8 cellular contexts compared by ENCODE assay signal in the genomic region with DNA sequence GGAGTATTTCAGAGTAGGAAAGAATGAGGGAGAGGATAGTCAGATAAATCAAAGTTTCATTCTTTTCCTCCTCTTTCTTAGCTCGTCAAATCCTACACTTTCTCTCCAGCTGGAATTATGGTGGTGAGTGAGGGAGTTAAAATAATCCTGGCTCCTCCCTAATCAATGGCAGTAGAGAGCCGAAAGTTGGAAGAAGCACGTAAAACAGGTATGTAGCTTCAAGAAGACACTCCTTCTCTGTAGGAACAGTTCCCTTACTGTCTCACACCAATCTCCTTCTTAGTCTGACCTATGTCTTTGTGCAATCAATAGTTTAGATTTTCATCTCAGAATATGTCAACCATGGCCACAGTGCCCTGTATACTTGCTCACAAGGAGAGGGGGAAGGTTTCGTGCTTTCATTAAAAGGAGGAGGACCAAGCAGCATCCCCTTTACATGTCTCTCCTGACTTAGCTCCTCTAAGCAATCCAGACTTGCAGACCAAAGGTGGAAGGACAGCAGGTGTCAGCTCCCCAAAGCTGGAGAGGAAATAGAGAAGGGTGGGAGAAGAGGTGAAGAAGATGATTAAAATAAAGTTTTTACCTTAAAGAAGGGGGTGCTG. TPM values are rescaled to one million over a fixed set of nuclear protein-coding genes. Genes with fewer than 3 reads are reported as not detected.
DNase-seq lines count a peak whose midpoint lies in the region; ATAC-seq and TF ChIP-seq lines count a peak whose summit lies in the region.

No MANE protein-coding gene starts in this region.

- H3K9me3 Mint-ChIP-seq in activated naive CD4-positive, alpha-beta T cell treated with anti-CD3 and anti-CD28 coated beads for 36 hours: no peaks in the 10 kb centered on the region

- TF ChIP-seq CTCF in right lobe of liver (IDR thresholded peaks at IDR 0.05): no peak
- TF ChIP-seq CTCF in tibial nerve (IDR thresholded peaks at IDR 0.05): no peak

- no peak for TF ChIP-seq EP300 in tibial nerve (IDR thresholded peaks at IDR 0.05)

- peak; percentile 15 for DNase-seq in activated naive CD4-positive, alpha-beta T cell treated with anti-CD3 and anti-CD28 coated beads for 36 hours
- DNase-seq in activated naive CD4-positive, alpha-beta T cell treated with anti-CD3 and anti-CD28 coated beads, Interleukin-2, amount 50 U/mL, for 16 hours: no peak
- DNase-seq in right lobe of liver: no peak
- peak in 1 of 2 donors; percentile 23 for DNase-seq in tibial nerve (ENCODE audit: low spot score in 2 of 2)
- no peak for DNase-seq in AG20443 (ENCODE audit: low spot score)
- DNase-seq in dedifferentiated amniotic fluid mesenchymal stem cell (ENCODE audit: extremely low spot score): no peak
- no peak for DNase-seq in NCI-H2227 (lab: John Stamatoyannopoulos, UW; ENCODE audit: unreplicated experiment)

- peak overlapping the region; percentile 98 for H3K27ac ChIP-seq in angular gyrus (ENCODE audit: low read depth, low read length)
- H3K27ac ChIP-seq in right lobe of liver: peak overlapping the region; percentile 75 to 89 (median 88)
- H3K27ac ChIP-seq in tibial nerve: peak overlapping the region; percentile 83 to 96 (median 91)

- no peak for ATAC-seq in right lobe of liver

- H3K27me3 ChIP-seq in right lobe of liver (no peaks in the 10 kb centered on the region), tibial nerve (no peaks in the 10 kb centered on the region)

- H3K4me1 ChIP-seq in right lobe of liver (peaks cover 0 to 55% (median 19%) of the 10 kb centered on the region in 4 donors), tibial nerve (peaks cover 0 to 83% (median 50%) of the 10 kb centered on the region in 4 donors)

- no peaks in the 10 kb centered on the region for H3K27me3 Mint-ChIP-seq in activated naive CD4-positive, alpha-beta T cell treated with anti-CD3 and anti-CD28 coated beads for 36 hours (ENCODE audit: low read depth)

- intact Hi-C loops in activated naive CD4-positive, alpha-beta T cell treated with anti-CD3 and anti-CD28 coated beads for 36 hours (cut with micrococcal nuclease): loop anchor here (1.0 to 10.0 kb wide), 5 partner anchors 27 to 641 kb away; partner anchors contain the start of genes CTSS, GOLPH3L and RPRD2
- intact Hi-C loops in right lobe of liver (cut with DNase I): no loop called here

- peak overlapping the region; percentile 99 for H3K27ac Mint-ChIP-seq in activated naive CD4-positive, alpha-beta T cell treated with anti-CD3 and anti-CD28 coated beads for 36 hours

- TF ChIP-seq POLR2A in right lobe of liver (IDR thresholded peaks at IDR 0.05): no peak
- no peak for TF ChIP-seq POLR2A in tibial nerve (IDR thresholded peaks at IDR 0.05)

- WGBS in right lobe of liver (ENCODE audit: insufficient coverage, low coverage, low lambda C conversion rate, missing lambda C conversion rate): 13% methylated on average over 4 of the region's 4 CpGs
- 2 to 8% methylated on average over 4 of the region's 4 CpGs for WGBS in tibial nerve, 2 donors

- H3K36me3 Mint-ChIP-seq in activated naive CD4-positive, alpha-beta T cell treated with anti-CD3 and anti-CD28 coated beads for 36 hours (ENCODE audit: low read depth): peaks cover 8% of the 10 kb centered on the region

- H3K9me3 ChIP-seq in right lobe of liver (no peaks in the 10 kb centered on the region), tibial nerve (no peaks in the 10 kb centered on the region)

- peaks cover 67% of the 10 kb centered on the region for H3K4me1 Mint-ChIP-seq in activated naive CD4-positive, alpha-beta T cell treated with anti-CD3 and anti-CD28 coated beads for 36 hours (ENCODE audit: low read depth)

- H3K36me3 ChIP-seq in right lobe of liver (no peaks in the 10 kb centered on the region), tibial nerve (peaks cover 0 to 18% (median 0%) of the 10 kb centered on the region in 3 donors)

- peak overlapping the region; percentile 92 for H3K4me3 Mint-ChIP-seq in activated naive CD4-positive, alpha-beta T cell treated with anti-CD3 and anti-CD28 coated beads for 36 hours

- H3K4me3 ChIP-seq in right lobe of liver (peak overlapping the region; percentile 44 to 64 (median 58)), tibial nerve (peak overlapping the region; percentile 49 to 71 (median 55))

- CTCF ChIA-PET in activated naive CD4-positive, alpha-beta T cell treated with anti-CD3 and anti-CD28 coated beads for 36 hours (lab: Charles Lee): interaction anchor here (0.5 to 4.7 kb wide), 17 partner anchors 10 to 388 kb away, joined by 3 to 54 read pairs (median 5); partner anchors contain the start of genes C1orf56 and CERS2

RNA-seq across cellular contexts. Expression of gene MINDY1, which starts 0.9 kb away (rescaled TPM):
- 10 to 100 TPM; 14.6 to 15.1 TPM for total RNA-seq in activated naive CD4-positive, alpha-beta T cell treated with anti-CD3 and anti-CD28 coated beads for 36 hours
- total RNA-seq in right lobe of liver: 10 to 100 TPM; 10.1 to 19.7 (median 15.4) TPM
- total RNA-seq in tibial nerve: 10 to 100 TPM; 45.5 to 63.2 (median 49.5) TPM

RNA-seq across cellular contexts. Expression of gene PRUNE1, which starts 2.4 kb away (rescaled TPM):
- 10 to 100 TPM; 13.3 to 15.9 TPM for total RNA-seq in activated naive CD4-positive, alpha-beta T cell treated with anti-CD3 and anti-CD28 coated beads for 36 hours
- total RNA-seq in right lobe of liver (10 to 100 TPM in 4 of 6 experiments, 1 to 10 TPM in 2; 4.7 to 12.0 (median 10.1) TPM), tibial nerve (10 to 100 TPM; 22.0 to 40.4 (median 28.5) TPM)

RNA-seq across cellular contexts. Expression of gene ANXA9, which starts 23.7 kb away (rescaled TPM):
- not detected for total RNA-seq in activated naive CD4-positive, alpha-beta T cell treated with anti-CD3 and anti-CD28 coated beads for 36 hours
- total RNA-seq in right lobe of liver (10 to 100 TPM in 5 of 6 experiments, 1 to 10 TPM in 1; 9.9 to 18.5 (median 15.1) TPM), tibial nerve (10 to 100 TPM in 2 of 4 donors, 1 to 10 TPM in 2; 2.1 to 12.2 (median 7.8) TPM)

RNA-seq across cellular contexts. Expression of gene BNIPL, which starts 30.6 kb away (rescaled TPM):
- total RNA-seq in activated naive CD4-positive, alpha-beta T cell treated with anti-CD3 and anti-CD28 coated beads for 36 hours: 1 to 10 TPM; 1.1 to 1.3 TPM
- total RNA-seq in right lobe of liver (under 1 TPM in 5 of 6 experiments, not detected in 1; 0.12 to 0.76 (median 0.42) TPM), tibial nerve (1 to 10 TPM in 2 of 4 donors, under 1 TPM in 1, not detected in 1; 0.22 to 2.2 (median 1.3) TPM)

RNA-seq across cellular contexts. Expression of gene CERS2, which starts 31.2 kb away (rescaled TPM):
- total RNA-seq in activated naive CD4-positive, alpha-beta T cell treated with anti-CD3 and anti-CD28 coated beads for 36 hours: 100 to 1,000 TPM; 130 to 135 TPM
- total RNA-seq in right lobe of liver (100 to 1,000 TPM; 298 to 572 (median 459) TPM), tibial nerve (100 to 1,000 TPM; 137 to 168 (median 140) TPM)
